In genomic region chr2:63590621-63591408, GRCh38 we compare ENCODE assay signal across 1 cellular context.
TF ChIP-seq lines count a peak whose summit lies in the region.

No MANE protein-coding gene starts in this region.

TF ChIP-seq in HepG2, 621 proteins besides CTCF, POLR2A, EP300 and RAD21 (continued from another document and continues in another):
- TF ChIP-seq ZNF597 (CRISPR knock-in tag; IDR thresholded peaks at IDR 0.05), result no peak
- no peak for TF ChIP-seq ZNF343 (CRISPR knock-in tag; IDR thresholded peaks at IDR 0.05)
- TF ChIP-seq ZNF883 (CRISPR knock-in tag; IDR thresholded peaks at IDR 0.05; ENCODE audit: not compliant biosample characterization), result no peak
- no peak for TF ChIP-seq ZNF432 (CRISPR knock-in tag; IDR thresholded peaks at IDR 0.05; ENCODE audit: borderline replicate concordance)
- TF ChIP-seq USF2 (IDR thresholded peaks at IDR 0.05; ENCODE audit: low read depth, low read length), result no peak
- no peak for TF ChIP-seq USF2 (CRISPR knock-in tag; IDR thresholded peaks at IDR 0.05; ENCODE audit: borderline replicate concordance)
- no peak for TF ChIP-seq TCF7 (IDR thresholded peaks at IDR 0.05; ENCODE audit: low read depth)
- no peak for TF ChIP-seq ZNF720 (CRISPR knock-in tag; IDR thresholded peaks at IDR 0.05)
- TF ChIP-seq TFAP4 (IDR thresholded peaks at IDR 0.05; ENCODE audit: borderline replicate concordance, low read depth), result no peak
- no peak for TF ChIP-seq SATB2 (CRISPR knock-in tag; IDR thresholded peaks at IDR 0.05)
- no peak for TF ChIP-seq ZNF660 (CRISPR knock-in tag; IDR thresholded peaks at IDR 0.05; ENCODE audit: borderline replicate concordance, low read depth)
- TF ChIP-seq ZNF709 (CRISPR knock-in tag; IDR thresholded peaks at IDR 0.05), result no peak
- TF ChIP-seq FOXA1 (IDR thresholded peaks at IDR 0.05), result no peak
- 0 out of 2 replicates have a peak, but pooled peaks have one; percentile 22 for TF ChIP-seq FOXA1 (CRISPR knock-in tag; IDR thresholded peaks at IDR 0.05)
- no peak for TF ChIP-seq SMARCC2 (IDR thresholded peaks at IDR 0.05)
- no peak for TF ChIP-seq KDM6A (CRISPR knock-in tag; IDR thresholded peaks at IDR 0.05; ENCODE audit: low read depth)
- no peak for TF ChIP-seq CBX1 (IDR thresholded peaks at IDR 0.05; ENCODE audit: low read depth)
- no peak for TF ChIP-seq NFYC (CRISPR knock-in tag; IDR thresholded peaks at IDR 0.05)
- no peak for TF ChIP-seq LRRFIP1 (CRISPR knock-in tag; conservative IDR thresholded peaks at IDR 0.05)
- no peak for TF ChIP-seq ZNF382 (CRISPR knock-in tag; IDR thresholded peaks at IDR 0.05; ENCODE audit: borderline replicate concordance)
- TF ChIP-seq HDAC2 (CRISPR knock-in tag; IDR thresholded peaks at IDR 0.05), result 0 out of 2 replicates have a peak, but pooled peaks have one; percentile 40
- no peak for TF ChIP-seq ZNF563 (CRISPR knock-in tag; IDR thresholded peaks at IDR 0.05)
- TF ChIP-seq SUZ12 (IDR thresholded peaks at IDR 0.05; ENCODE audit: low read depth, low read length), result no peak
- no peak for TF ChIP-seq DRAP1 (CRISPR knock-in tag; IDR thresholded peaks at IDR 0.05)
- no peak for TF ChIP-seq E2F1 (CRISPR knock-in tag; IDR thresholded peaks at IDR 0.05)
- no peak for TF ChIP-seq MNT (IDR thresholded peaks at IDR 0.05)
- no peak for TF ChIP-seq ZNF550 (CRISPR knock-in tag; IDR thresholded peaks at IDR 0.05; ENCODE audit: borderline replicate concordance)
- TF ChIP-seq ZNF180 (CRISPR knock-in tag; IDR thresholded peaks at IDR 0.05; ENCODE audit: borderline replicate concordance, low read depth), result no peak
- no peak for TF ChIP-seq ZNF569 (CRISPR knock-in tag; IDR thresholded peaks at IDR 0.05; ENCODE audit: borderline replicate concordance)
- TF ChIP-seq RXRB (CRISPR knock-in tag; IDR thresholded peaks at IDR 0.05; ENCODE audit: borderline replicate concordance), result peak; percentile 18; the same call in 1 of the 2 replicates
- no peak for TF ChIP-seq ZMAT5 (CRISPR knock-in tag; IDR thresholded peaks at IDR 0.05; ENCODE audit: borderline replicate concordance, low read depth)
- TF ChIP-seq ZFP1 (CRISPR knock-in tag; IDR thresholded peaks at IDR 0.05), result no peak
- TF ChIP-seq ZMYM2 (CRISPR knock-in tag; IDR thresholded peaks at IDR 0.05), result no peak
- TF ChIP-seq ZNF34 (CRISPR knock-in tag; IDR thresholded peaks at IDR 0.05; ENCODE audit: borderline replicate concordance), result no peak
- TF ChIP-seq RFXAP (CRISPR knock-in tag; IDR thresholded peaks at IDR 0.05; ENCODE audit: borderline replicate concordance), result no peak
- TF ChIP-seq ZBTB8A (CRISPR knock-in tag; IDR thresholded peaks at IDR 0.05; ENCODE audit: borderline replicate concordance, low read depth), result no peak
- no peak for TF ChIP-seq ARHGAP35 (CRISPR knock-in tag; IDR thresholded peaks at IDR 0.05; ENCODE audit: borderline replicate concordance)
- TF ChIP-seq TRIM22 (IDR thresholded peaks at IDR 0.05), result no peak
- TF ChIP-seq SALL1 (CRISPR knock-in tag; IDR thresholded peaks at IDR 0.05), result peak; percentile 30; the same call in 1 of the 2 replicates
- no peak for TF ChIP-seq BATF2 (CRISPR knock-in tag; IDR thresholded peaks at IDR 0.05)
- TF ChIP-seq ZNF230 (CRISPR knock-in tag; IDR thresholded peaks at IDR 0.05), result no peak
- TF ChIP-seq CHD2 (IDR thresholded peaks at IDR 0.05; ENCODE audit: low read depth, low read length), result no peak
- no peak for TF ChIP-seq HMGA1 (CRISPR knock-in tag; conservative IDR thresholded peaks at IDR 0.05)
- TF ChIP-seq BRCA1 (CRISPR knock-in tag; IDR thresholded peaks at IDR 0.05), result no peak
- TF ChIP-seq TEAD2 (CRISPR knock-in tag; IDR thresholded peaks at IDR 0.05), result no peak
- TF ChIP-seq ZNF280B (CRISPR knock-in tag; IDR thresholded peaks at IDR 0.05; ENCODE audit: borderline replicate concordance), result no peak
